In genomic region chr10:50645241-50645640, GRCh38 we compare ENCODE assay signal across 18 cellular contexts. TPM values are rescaled to one million over a fixed set of nuclear protein-coding genes. Genes with fewer than 3 reads are reported as not detected.
DNase-seq lines count a peak whose midpoint lies in the region; ATAC-seq, FAIRE-seq and TF ChIP-seq lines count a peak whose summit lies in the region.
"Had no signal": no experiment of that assay in that cellular context is flagged by ENCODE, and none has a peak within 500 bp of the region (broad histone marks: within the 10 kb centered on the region; RNA-seq: fewer than 3 reads in every experiment).

No MANE protein-coding gene starts in this region.

- H3K27me3 Mint-ChIP-seq in MCF 10A (ENCODE audit: insufficient read depth, unreplicated experiment) = no peaks in the 10 kb centered on the region
- H3K27me3 Mint-ChIP-seq: CD4-positive, alpha-beta memory T cell had no signal

- H3K4me1 Mint-ChIP-seq in MCF 10A (ENCODE audit: insufficient read depth, unreplicated experiment) = no peaks in the 10 kb centered on the region

- H3K4me2 ChIP-seq in PC-3 (ENCODE audit: low read length) = no peak overlapping the region

- no peaks in the 10 kb centered on the region for H3K9me3 ChIP-seq in PC-3 (ENCODE audit: low read length)
- H3K9me3 ChIP-seq: HAP-1 had no signal

- no peak overlapping the region for H3K4me3 Mint-ChIP-seq in MCF 10A (ENCODE audit: unreplicated experiment)
- H3K4me3 Mint-ChIP-seq: CD4-positive, alpha-beta memory T cell; HFFc6 had no signal

- BruUV-seq in PC-3 (replicated peaks; lab: Mats Ljungman, UMichigan) (no TSS peak), MCF 10A (replicated peaks; lab: Mats Ljungman, UMichigan) (no TSS peak)

- CTCF ChIA-PET in PC-3 (lab: Charles Lee) (no interaction called here), MCF 10A (lab: Yijun Ruan, JAX) (interaction anchor here (1.1 kb wide), 1 partner anchor 19 kb away, joined by 6 read pairs; no protein-coding TSS in a partner anchor)

- no peak overlapping the region for H3K9ac ChIP-seq in PC-3 (ENCODE audit: low read length)

- 0 out of 2 replicates have a peak, but pooled peaks cover 4% of the 10 kb centered on the region for H3K9me2 ChIP-seq in PC-3 (replicated peaks; ENCODE audit: low read length)

- no peaks in the 10 kb centered on the region for H3K36me3 Mint-ChIP-seq in MCF 10A (ENCODE audit: insufficient read depth, unreplicated experiment)
- H3K36me3 Mint-ChIP-seq: CD4-positive, alpha-beta memory T cell had no signal

- POLR2A ChIA-PET in PC-3 (lab: Charles Lee; ENCODE audit: unreplicated experiment) = no interaction called here
- POLR2A ChIA-PET in MCF 10A (lab: Yijun Ruan, JAX) = no interaction called here

- H3K36me3 ChIP-seq in PC-3 (ENCODE audit: low read depth, low read length) = no peaks in the 10 kb centered on the region
- H3K36me3 ChIP-seq: HAP-1 had no signal

- FAIRE-seq in GM19239 (lab: Jason Lieb, UNC) = peak; percentile 86
- FAIRE-seq: GM12878, H54 had no signal

- no peaks in the 10 kb centered on the region for H3K9me3 Mint-ChIP-seq in MCF 10A (ENCODE audit: unreplicated experiment)
- H3K9me3 Mint-ChIP-seq: HFFc6 had no signal

- no peak overlapping the region for H3K27ac Mint-ChIP-seq in MCF 10A (ENCODE audit: low read depth, unreplicated experiment)
- H3K27ac Mint-ChIP-seq: CD4-positive, alpha-beta memory T cell; HFFc6 had no signal

- no peak overlapping the region for H3K27ac ChIP-seq in PC-3 (ENCODE audit: low read length)

- H3K4me1 ChIP-seq in PC-3 (ENCODE audit: insufficient read depth, low read length) = peaks cover 5% of the 10 kb centered on the region
- H3K4me1 ChIP-seq: HAP-1 had no signal

- H4K20me1 ChIP-seq in PC-3 (ENCODE audit: low read length) = no peaks in the 10 kb centered on the region

- DNase-seq in GM19239 (ENCODE audit: insufficient read length, low spot score) (no peak), PC-3 (peak; percentile 54), left kidney (ENCODE audit: low read depth, low spot score) (peak; percentile 75), MCF 10A (ENCODE audit: unreplicated experiment) (no peak), hepatic stellate cell (ENCODE audit: low spot score) (no peak)
- DNase-seq: C1 segment of cervical spinal cord; Calu3; CD4-positive, alpha-beta memory T cell; COR-L47; DMS79; EL; GDM1; GOT3; HFFc6 had no signal

- H2AFZ ChIP-seq in PC-3 (ENCODE audit: low read length) = no peak overlapping the region

- ATAC-seq in PC-3 (peak; percentile 46; the same call in 1 of the 2 replicates), GM21723 (IDR thresholded peaks at IDR 0.05; ENCODE audit: unreplicated experiment) (no peak)
- ATAC-seq: GM12878 had no signal

- intact Hi-C loops in PC-3 (cut with micrococcal nuclease) = no loop called here
- intact Hi-C loops in MCF 10A (cut with micrococcal nuclease) = no loop called here

- H3K27me3 ChIP-seq in PC-3 (ENCODE audit: low read length) = no peaks in the 10 kb centered on the region

- no peaks in the 10 kb centered on the region for H3K79me2 ChIP-seq in PC-3 (ENCODE audit: low read length)

- H3F3A ChIP-seq in PC-3 (ENCODE audit: low read length, unreplicated experiment) = no peaks in the 10 kb centered on the region

- TF ChIP-seq CTCF in PC-3 (conservative IDR thresholded peaks at IDR 0.05; ENCODE audit: low read depth, low read length) (no peak), MCF 10A (IDR thresholded peaks at IDR 0.05; ENCODE audit: unreplicated experiment) (no peak)

- no peak overlapping the region for H3K4me3 ChIP-seq in PC-3 (ENCODE audit: low read length)
- H3K4me3 ChIP-seq: GM12878, HAP-1 had no signal

RNA-seq across cellular contexts. Expression of gene SGMS1, which starts 21.5 kb away (rescaled TPM):
- total RNA-seq in PC-3 (2014; rRNA removed) (61.4 and 68.2 TPM in 2 replicates), MCF 10A (2022) (21.7 and 24.7 TPM in 2 replicates)

Comparison
In these comparisons a context has a peak if more than half of its experiments do, and no peak if none do; other contexts are left out.
1. DNase-seq: peak in PC-3 (single experiment) and left kidney (single experiment); none in GM19239 (single experiment), MCF 10A (single experiment) and hepatic stellate cell (single experiment).